29 cellular contexts compared by ENCODE assay signal in genomic region chr7:99424932-99425730, GRCh38.
"Had no signal": no experiment of that assay in that cellular context is flagged by ENCODE, and none has a peak within 500 bp of the region (broad histone marks: within the 10 kb centered on the region; RNA-seq: fewer than 3 reads in every experiment).

No MANE protein-coding gene starts in this region.

- H3K4me3 Mint-ChIP-seq: activated CD4-positive, alpha-beta T cell treated with anti-CD3 and anti-CD28 coated beads, Interleukin-2, amount 10 ng/mL, durations not matched to agents 24 days and 14 days; activated naive CD4-positive, alpha-beta T cell treated with anti-CD3 and anti-CD28 coated beads, Interleukin-2, amount 10 ng/mL, durations not matched to agents 7 days and 5 days; activated naive CD8-positive, alpha-beta T cell treated with anti-CD3 and anti-CD28 coated beads, Interleukin-2, amount 10 ng/mL, durations not matched to agents 7 days and 5 days; activated T-cell treated with anti-CD3 and anti-CD28 coated beads, Interleukin-2, amount 50 U/mL, for 4 hours; activated T-helper 17 cell treated with anti-CD3 and anti-CD28 coated beads, Interleukin-2, amount 50 U/mL, for 72 hours had no signal

- H3K27me3 ChIP-seq: breast epithelium, SJCRH30 had no signal

- DNase-seq: activated CD4-positive, alpha-beta T cell treated with anti-CD3 and anti-CD28 coated beads for 1 hour; activated CD4-positive, alpha-beta T cell treated with anti-CD3 and anti-CD28 coated beads, Interleukin-2, amount 10 ng/mL, durations not matched to agents 24 days and 14 days; activated CD4-positive, alpha-beta T cell treated with anti-CD3 and anti-CD28 coated beads, Interleukin-2, amount 50 U/mL, for 48 hours; activated CD8-positive, alpha-beta memory T cell treated with anti-CD3 and anti-CD28 coated beads for 24 hours; activated gamma-delta T cell; activated naive CD4-positive, alpha-beta T cell treated with anti-CD3 and anti-CD28 coated beads, Interleukin-2, amount 10 ng/mL, durations not matched to agents 7 days and 5 days; activated naive CD8-positive, alpha-beta T cell treated with anti-CD3 and anti-CD28 coated beads, Interleukin-2, amount 10 ng/mL, durations not matched to agents 7 days and 5 days; activated T-cell treated with anti-CD3 and anti-CD28 coated beads, Interleukin-2, amount 50 U/mL, for 4 hours; aorta; caudate nucleus; NCI-H1092; NCI-H1417 treated with DMSO at 0.1 percent for 48 hours; NCI-H1694; NCI-H2029; NCI-H2107; NCI-H2171 treated with DMSO at 0.1 percent for 48 hours; NCI-H226; NCI-H526; NK-92 treated with Interleukin-12 subunit alpha and Interleukin-12 subunit beta, amount 100 ng/mL, for 24 hours; OCI-M1; Right ventricle myocardium superior; RPMI8226; SJCRH30; SK-N-SH; SW 1271 had no signal

- H3K4me1 Mint-ChIP-seq: activated T-helper 17 cell treated with anti-CD3 and anti-CD28 coated beads, Interleukin-2, amount 50 U/mL, for 72 hours had no signal

- H3K9me3 Mint-ChIP-seq: activated CD4-positive, alpha-beta T cell treated with anti-CD3 and anti-CD28 coated beads, Interleukin-2, amount 10 ng/mL, durations not matched to agents 24 days and 14 days; activated naive CD4-positive, alpha-beta T cell treated with anti-CD3 and anti-CD28 coated beads, Interleukin-2, amount 10 ng/mL, durations not matched to agents 7 days and 5 days; activated naive CD8-positive, alpha-beta T cell treated with anti-CD3 and anti-CD28 coated beads, Interleukin-2, amount 10 ng/mL, durations not matched to agents 7 days and 5 days; activated T-cell treated with anti-CD3 and anti-CD28 coated beads, Interleukin-2, amount 50 U/mL, for 4 hours; activated T-helper 17 cell treated with anti-CD3 and anti-CD28 coated beads, Interleukin-2, amount 50 U/mL, for 72 hours had no signal

- H3K9ac ChIP-seq: KMS-11, SK-N-SH had no signal

- H3K4me1 ChIP-seq: breast epithelium, SJCRH30 had no signal

- H3K27ac Mint-ChIP-seq: activated CD4-positive, alpha-beta T cell treated with anti-CD3 and anti-CD28 coated beads, Interleukin-2, amount 10 ng/mL, durations not matched to agents 24 days and 14 days; activated naive CD4-positive, alpha-beta T cell treated with anti-CD3 and anti-CD28 coated beads, Interleukin-2, amount 10 ng/mL, durations not matched to agents 7 days and 5 days; activated naive CD8-positive, alpha-beta T cell treated with anti-CD3 and anti-CD28 coated beads, Interleukin-2, amount 10 ng/mL, durations not matched to agents 7 days and 5 days; activated T-helper 17 cell treated with anti-CD3 and anti-CD28 coated beads, Interleukin-2, amount 50 U/mL, for 72 hours had no signal

- ATAC-seq: activated T-cell treated with anti-CD3 and anti-CD28 coated beads, Interleukin-2, amount 50 U/mL, for 4 hours; activated T-helper 17 cell treated with anti-CD3 and anti-CD28 coated beads, Interleukin-2, amount 50 U/mL, for 72 hours; Panc1 had no signal

- H3K4me2 ChIP-seq: KMS-11, SK-N-SH had no signal

- H3K27me3 Mint-ChIP-seq: activated CD4-positive, alpha-beta T cell treated with anti-CD3 and anti-CD28 coated beads, Interleukin-2, amount 10 ng/mL, durations not matched to agents 24 days and 14 days; activated naive CD4-positive, alpha-beta T cell treated with anti-CD3 and anti-CD28 coated beads, Interleukin-2, amount 10 ng/mL, durations not matched to agents 7 days and 5 days; activated naive CD8-positive, alpha-beta T cell treated with anti-CD3 and anti-CD28 coated beads, Interleukin-2, amount 10 ng/mL, durations not matched to agents 7 days and 5 days; activated T-helper 17 cell treated with anti-CD3 and anti-CD28 coated beads, Interleukin-2, amount 50 U/mL, for 72 hours had no signal

- H3K9me3 ChIP-seq: breast epithelium, SJCRH30, SK-N-SH had no signal

- H3K27ac ChIP-seq: breast epithelium, KMS-11, SJCRH30 had no signal

- H3K4me3 ChIP-seq: breast epithelium, SJCRH30 had no signal
